22 cellular contexts compared by ENCODE assay signal in genomic region chrX:57587062-57587461, GRCh38.
"Had no signal": no experiment of that assay in that cellular context is flagged by ENCODE, and none has a peak within 500 bp of the region (broad histone marks: within the 10 kb centered on the region; RNA-seq: fewer than 3 reads in every experiment).

No MANE protein-coding gene starts in this region.

- H3K4me3 ChIP-seq: ascending aorta, coronary artery, dorsolateral prefrontal cortex, gastrocnemius medialis, heart left ventricle had no signal

- DNase-seq: activated CD4-positive, alpha-beta memory T cell treated with anti-CD3 and anti-CD28 coated beads for 36 hours; activated CD4-positive, alpha-beta T cell treated with anti-CD3 and anti-CD28 coated beads for 36 hours; activated CD4-positive, alpha-beta T cell treated with anti-CD3 and anti-CD28 coated beads, Interleukin-2, amount 10 ng/mL, durations not matched to agents 24 days and 14 days; activated CD4-positive, CD25-positive, alpha-beta regulatory T cell; activated CD4-positive, CD25-positive, alpha-beta regulatory T cell treated with anti-CD3 and anti-CD28 coated beads, Interleukin-2, amount 50 U/mL, for 72 hours; activated effector memory CD4-positive, alpha-beta T cell treated with Interleukin-2 at 50 U/mL for 16 hours; activated gamma-delta T cell treated with Interleukin-2 at 50 U/mL for 16 hours; activated naive CD4-positive, alpha-beta T cell treated with anti-CD3 and anti-CD28 coated beads, Interleukin-2, amount 50 U/mL, for 16 hours; activated naive CD4-positive, alpha-beta T cell treated with Interleukin-2 at 50 U/mL for 16 hours; activated T-cell treated with anti-CD3 and anti-CD28 coated beads, Interleukin-2, amount 50 U/mL, for 4 hours; brain microvascular endothelial cell; dorsolateral prefrontal cortex; effector memory CD4-positive, alpha-beta T cell; endodermal cell; foreskin fibroblast; gastrocnemius medialis; glutamatergic neuron; heart left ventricle had no signal

- ATAC-seq: activated CD4-positive, alpha-beta T cell treated with anti-CD3 and anti-CD28 coated beads for 36 hours; activated T-cell treated with anti-CD3 and anti-CD28 coated beads, Interleukin-2, amount 50 U/mL, for 4 hours; activated T-helper 17 cell treated with anti-CD3 and anti-CD28 coated beads, Interleukin-2, amount 50 U/mL, for 72 hours; esophagus mucosa; gastrocnemius medialis; heart left ventricle had no signal

- H3K9me3 ChIP-seq: ascending aorta, gastrocnemius medialis, heart left ventricle had no signal

- H3K36me3 ChIP-seq: ascending aorta, brain microvascular endothelial cell, gastrocnemius medialis, heart left ventricle had no signal

- H3K27me3 ChIP-seq: ascending aorta, brain microvascular endothelial cell, gastrocnemius medialis, heart left ventricle had no signal

- H3K4me1 ChIP-seq: ascending aorta had no signal
